Comparison of ENCODE assay signal across 21 cellular contexts in the genomic region with DNA sequence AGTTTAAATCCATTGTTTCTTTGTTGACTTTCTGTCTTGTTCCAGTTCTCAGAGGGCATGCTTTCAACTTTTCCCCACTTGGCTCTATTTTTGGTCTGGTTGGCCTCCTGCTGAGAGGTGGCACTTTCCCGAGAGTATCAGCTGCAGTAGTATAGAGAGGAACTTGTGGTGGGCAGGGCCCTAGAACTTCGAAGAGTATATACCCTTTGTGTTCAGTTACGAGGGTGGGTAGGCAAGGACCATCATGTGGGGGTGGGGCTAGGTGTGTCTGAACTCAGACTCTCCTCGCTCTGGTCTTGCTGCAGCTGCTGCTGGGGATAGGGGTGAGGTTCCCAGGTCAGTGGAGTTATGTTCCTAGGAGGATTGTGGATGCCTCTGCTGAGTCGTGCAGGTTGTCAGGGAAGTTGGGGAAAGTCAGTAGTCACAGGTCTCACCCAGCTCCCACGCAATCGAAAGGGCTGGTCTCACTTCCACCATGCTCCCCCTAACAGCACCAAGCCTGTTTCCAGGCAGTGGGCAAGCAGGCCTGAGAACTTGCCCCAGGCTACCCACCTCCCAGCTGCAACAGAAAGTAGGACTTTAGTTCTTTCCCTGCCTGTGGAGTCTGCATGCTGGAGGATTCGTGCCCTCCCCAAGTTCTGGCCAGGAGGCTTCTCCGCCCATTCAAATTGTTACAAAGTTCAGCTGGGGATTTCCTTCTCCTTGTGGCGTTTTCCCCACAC.
DNase-seq lines count a peak whose midpoint lies in the region; FAIRE-seq and TF ChIP-seq lines count a peak whose summit lies in the region.
"Had no signal": no experiment of that assay in that cellular context is flagged by ENCODE, and none has a peak within 500 bp of the region (broad histone marks: within the 10 kb centered on the region; RNA-seq: fewer than 3 reads in every experiment).

No MANE protein-coding gene starts in this region.

- peak; percentile 88 for FAIRE-seq in GM12892 (lab: Jason Lieb, UNC)

- no peak for TF ChIP-seq CTCF in esophagus muscularis mucosa (IDR thresholded peaks at IDR 0.05)
- TF ChIP-seq CTCF in stomach (IDR thresholded peaks at IDR 0.05): no peak
- no peak for TF ChIP-seq CTCF in GM13976 (IDR thresholded peaks at IDR 0.05; ENCODE audit: borderline replicate concordance, control extremely low read depth, extremely low read depth, insufficient read depth, missing control alignments)

- no peaks in the 10 kb centered on the region for H3K9me2 ChIP-seq in Karpas-422 (replicated peaks; ENCODE audit: insufficient read depth, low read length)

- H3K36me3 ChIP-seq in esophagus muscularis mucosa (no peaks in the 10 kb centered on the region), stomach (no peaks in the 10 kb centered on the region), Karpas-422 (ENCODE audit: insufficient read depth, low read length) (no peaks in the 10 kb centered on the region)

- no peaks in the 10 kb centered on the region for H4K20me1 ChIP-seq in Karpas-422 (ENCODE audit: insufficient read depth, low read depth, low read length)

- no peak overlapping the region for H3K4me3 ChIP-seq in esophagus muscularis mucosa
- H3K4me3 ChIP-seq in stomach: no peak overlapping the region
- H3K4me3 ChIP-seq in Karpas-422 (ENCODE audit: low read length): no peak overlapping the region

- H3K4me1 ChIP-seq in esophagus muscularis mucosa: no peaks in the 10 kb centered on the region
- H3K4me1 ChIP-seq in stomach: peaks cover 0 to 10% (median 5%) of the 10 kb centered on the region in 4 donors
- no peaks in the 10 kb centered on the region for H3K4me1 ChIP-seq in Karpas-422 (ENCODE audit: low read length)

- in situ Hi-C loops in GM13976 (cut with MboI; ENCODE audit: low sequenced_read_pairs, unreplicated experiment): no loop called here

- TF ChIP-seq POLR2A in GM12892 (IDR thresholded peaks at IDR 0.05; ENCODE audit: low read depth, low read length) (no peak), esophagus muscularis mucosa (IDR thresholded peaks at IDR 0.05; ENCODE audit: low read depth) (no peak), stomach (IDR thresholded peaks at IDR 0.05) (no peak)

- no peak overlapping the region for H3K9ac ChIP-seq in Karpas-422 (ENCODE audit: low read length)

- H2AFZ ChIP-seq in Karpas-422 (ENCODE audit: low read length): no peak overlapping the region

- peaks cover 0 to 9% (median 0%) of the 10 kb centered on the region in 4 donors for H3K27me3 ChIP-seq in esophagus muscularis mucosa
- no peaks in the 10 kb centered on the region for H3K27me3 ChIP-seq in stomach
- no peaks in the 10 kb centered on the region for H3K27me3 ChIP-seq in Karpas-422 (ENCODE audit: low read length)

- intact Hi-C loops in esophagus muscularis mucosa (cut with DNase I) (no loop called here), stomach (cut with DNase I; ENCODE audit: low total_unique reads) (no loop called here)

- no peak overlapping the region for H3K4me2 ChIP-seq in Karpas-422 (ENCODE audit: low read depth, low read length, poor library complexity, severe bottlenecking)

- TF ChIP-seq EP300 in esophagus muscularis mucosa (IDR thresholded peaks at IDR 0.05) (no peak), stomach (IDR thresholded peaks at IDR 0.05) (no peak)

- DNase-seq in GM12892 (ENCODE audit: insufficient read length): no peak
- DNase-seq in RPMI7951 (ENCODE audit: low read depth): peak; percentile 61
- DNase-seq in esophagus muscularis mucosa (ENCODE audit: extremely low spot score): peak; percentile 68
- DNase-seq in stomach: peak; percentile 71
- no peak for DNase-seq in AG20443 (ENCODE audit: low spot score)
- DNase-seq in GM13976 (ENCODE audit: low spot score): no peak
- no peak for DNase-seq in Kasumi-1 (lab: John Stamatoyannopoulos, UW)
- DNase-seq in Karpas-422: no peak
- DNase-seq: DMS153, GOT3, HCEC 1CT, KG1, NCI-H1092 treated with DMSO at 0.1 percent for 48 hours, NCI-H1436, NCI-H187 treated with DMSO at 0.1 percent for 48 hours, NCI-H524 treated with DMSO at 0.1 percent for 48 hours, NCI-H774, PC-3, RPMI8226, SHP77, T-cell had no signal

- peaks cover 0 to 4% (median 0%) of the 10 kb centered on the region in 4 donors for H3K9me3 ChIP-seq in esophagus muscularis mucosa
- no peaks in the 10 kb centered on the region for H3K9me3 ChIP-seq in stomach
- no peaks in the 10 kb centered on the region for H3K9me3 ChIP-seq in Karpas-422 (ENCODE audit: low read length)

- H3K79me2 ChIP-seq in Karpas-422 (ENCODE audit: low read length): no peaks in the 10 kb centered on the region

- WGBS in esophagus muscularis mucosa: 85% methylated on average over 7 of the region's 10 CpGs
- 51 to 67% (median 61%) methylated on average over 10 of the region's 10 CpGs for WGBS in stomach, 5 donors

- H3K27ac ChIP-seq in esophagus muscularis mucosa (replicated peaks in 1 of 4) (no peak overlapping the region), stomach (peak overlapping the region in 2 of 5 donors; percentile 38 to 61), Karpas-422 (ENCODE audit: low read length) (no peak overlapping the region)

Comparison
In these comparisons a context has a peak if more than half of its experiments do, and no peak if none do; other contexts are left out.
1. DNase-seq: peak in RPMI7951 (single experiment), esophagus muscularis mucosa (single experiment) and stomach (single experiment); none in GM12892 (single experiment), AG20443 (single experiment), GM13976 (single experiment), Kasumi-1 (0 of 2) and Karpas-422 (single experiment).